ENCODE assay signal across 8 cellular contexts in genomic region chr17:56593741-56594527, GRCh38. TPM values are rescaled to one million over a fixed set of nuclear protein-coding genes. Genes with fewer than 3 reads are reported as not detected.
A peak's percentile ranks its signal among the peaks of the same experiment; 100 is the strongest.
DNase-seq lines count a peak whose midpoint lies in the region; ATAC-seq, FAIRE-seq and TF ChIP-seq lines count a peak whose summit lies in the region.

No MANE protein-coding gene starts in this region.

- peak overlapping the region in 1 of 2 donors; percentile 31 for H3K27ac Mint-ChIP-seq in T-cell

- H4K8ac ChIP-seq in IMR-90 (ENCODE audit: low read depth in 2 of 2, low read length in 2 of 2), result no peak overlapping the region; a peak in 1 of 4 replicates

- TF ChIP-seq RAD21 in IMR-90 (IDR thresholded peaks at IDR 0.05; ENCODE audit: low read length) (peak; percentile 4; the same call in 1 of the 2 replicates), K562 (CRISPR knock-in tag; conservative IDR thresholded peaks at IDR 0.05 in 1 of 2, IDR thresholded peaks at IDR 0.05 in 1 of 2) (no peak)

- peak overlapping the region; percentile 44 for H2BK5ac ChIP-seq in IMR-90 (ENCODE audit: low read depth, low read length, poor library complexity, severe bottlenecking)

- peaks cover 14 to 50% of the 10 kb centered on the region in 2 donors for H3K27me3 Mint-ChIP-seq in T-cell

- H4K5ac ChIP-seq in IMR-90 (ENCODE audit: low read depth, low read length), result no peak overlapping the region

- H4K91ac ChIP-seq in IMR-90 (ENCODE audit: insufficient read depth, low read depth, low read length), result peak overlapping the region; percentile 25; the same call in 1 of the 2 replicates

- H3K4me3 ChIP-seq in IMR-90 (ENCODE audit: insufficient read depth, low read depth, low read length), result peak overlapping the region; percentile 68
- H3K4me3 ChIP-seq in K562, result no peak overlapping the region
- peak overlapping the region; percentile 65 for H3K4me3 ChIP-seq in iPS-18c (ENCODE audit: insufficient read depth, low read depth, low read length)
- H3K4me3 ChIP-seq in sigmoid colon, result peak overlapping the region; percentile 19 to 58 (median 50)

- CTCF ChIA-PET in IMR-90 (lab: Yijun Ruan, JAX), result interaction anchor here (0.7 to 5.4 kb wide), 5 partner anchors 35 to 346 kb away, joined by 3 to 27 read pairs (median 3); no protein-coding TSS in a partner anchor
- CTCF ChIA-PET in T-cell (lab: Charles Lee), result interaction anchor here (0.7 to 2.8 kb wide), 9 partner anchors 9 to 186 kb away, joined by 3 to 18 read pairs (median 6); no protein-coding TSS in a partner anchor
- CTCF ChIA-PET in K562 (lab: Yijun Ruan, JAX; ENCODE audit: low intra/inter-chr PET ratio), result no interaction called here

- no peak for FAIRE-seq in K562 (lab: Jason Lieb, UNC)

- H3K4me1 ChIP-seq in IMR-90 (ENCODE audit: control insufficient read depth, insufficient read depth, low read length), result peaks cover 13% of the 10 kb centered on the region
- peaks cover 0 to 22% of the 10 kb centered on the region in 2 experiments; a peak in 2 of 5 replicates for H3K4me1 ChIP-seq in K562 (replicated peaks in 1 of 2; ENCODE audit: control insufficient read depth in 2 of 2, insufficient read depth in 2 of 2, low read length in 2 of 2)
- H3K4me1 ChIP-seq in sigmoid colon, result peaks cover 0 to 57% (median 49%) of the 10 kb centered on the region in 4 donors

- H2BK20ac ChIP-seq in IMR-90 (ENCODE audit: low read depth, low read length), result no peak overlapping the region

- WGBS in IMR-90 (ENCODE audit: extremely low coverage in 2 of 2, insufficient read length in 1 of 2), 2 experiments, result 0% methylated on average over 56 of the region's 91 CpGs; no CpG with 5 or more reads in 1 of the 2 experiments
- WGBS in K562 (ENCODE audit: insufficient coverage, low coverage, missing lambda C conversion rate), result 17% methylated on average over 42 of the region's 91 CpGs
- 1% methylated on average over 91 of the region's 91 CpGs for WGBS in sigmoid colon, 2 donors

- H4K20me1 ChIP-seq in IMR-90 (ENCODE audit: insufficient read depth, low read length) (no peaks in the 10 kb centered on the region), K562 (replicated peaks; ENCODE audit: control insufficient read depth, insufficient read depth, low read length) (no peaks in the 10 kb centered on the region; the same call in 1 of the 2 replicates)

- no peak overlapping the region for H2AK5ac ChIP-seq in IMR-90 (ENCODE audit: low read depth, low read length)

- H3K14ac ChIP-seq in IMR-90 (replicated peaks; ENCODE audit: low read depth, low read length), result no peak overlapping the region

- no peak overlapping the region for H2BK15ac ChIP-seq in IMR-90 (ENCODE audit: low read depth, low read length)

- no peak overlapping the region; the same call in 1 of the 2 replicates for H3K56ac ChIP-seq in IMR-90 (ENCODE audit: extremely low read depth, insufficient read depth, low read length)

- H3K9me3 ChIP-seq in IMR-90 (ENCODE audit: control insufficient read depth, insufficient read depth, low read length) (no peaks in the 10 kb centered on the region), K562 (replicated peaks; ENCODE audit: control insufficient read depth, insufficient read depth, low read depth, low read length) (no peaks in the 10 kb centered on the region), iPS-18c (ENCODE audit: control insufficient read depth, insufficient read depth, low read length) (no peaks in the 10 kb centered on the region), sigmoid colon (no peaks in the 10 kb centered on the region)

- H3K4me2 ChIP-seq in IMR-90 (ENCODE audit: low read depth, low read length) (peak overlapping the region; percentile 94), K562 (ENCODE audit: insufficient read depth, low read length) (no peak overlapping the region)

- H3K4me1 Mint-ChIP-seq in T-cell, result peaks cover 33 to 39% (median 36%) of the 10 kb centered on the region in 3 donors

- peak overlapping the region; percentile 32; the same call in 1 of the 2 replicates for H2BK120ac ChIP-seq in IMR-90 (ENCODE audit: low read depth, low read length)

- no TSS peak for BruUV-seq in IMR-90 (replicated peaks; lab: Mats Ljungman, UMichigan)
- BruUV-seq in K562 (replicated peaks; lab: Mats Ljungman, UMichigan), result no TSS peak

- peak overlapping the region; percentile 92 for H2AFZ ChIP-seq in IMR-90 (replicated peaks; ENCODE audit: low read length, poor library complexity)
- H2AFZ ChIP-seq in K562 (ENCODE audit: low read depth, low read length), result no peak overlapping the region

- TF ChIP-seq POLR2A in IMR-90 (IDR thresholded peaks at IDR 0.05; ENCODE audit: low read depth, low read length) (no peak), K562 (conservative IDR thresholded peaks at IDR 0.05) (no peak), sigmoid colon (IDR thresholded peaks at IDR 0.05) (no peak)

- H3K18ac ChIP-seq in IMR-90 (ENCODE audit: low read depth, low read length), result no peak overlapping the region

- ATAC-seq in IMR-90 (ENCODE audit: low read depth), result peak; percentile 73
- ATAC-seq in T-cell (replicated peaks in 1 of 4), result peak; percentile 27 to 47 (median 38)
- peak; percentile 44 for ATAC-seq in K562
- ATAC-seq in GM18858 (IDR thresholded peaks at IDR 0.05; ENCODE audit: unreplicated experiment), result no peak
- no peak for ATAC-seq in HG03571 (IDR thresholded peaks at IDR 0.05; ENCODE audit: unreplicated experiment)

- H3K4me3 Mint-ChIP-seq in T-cell, result peak overlapping the region; percentile 82 to 94 (median 83)

- H3K36me3 ChIP-seq in IMR-90 (ENCODE audit: control insufficient read depth, insufficient read depth, low read length) (no peaks in the 10 kb centered on the region), K562 (ENCODE audit: control insufficient read depth, insufficient read depth, low read length) (no peaks in the 10 kb centered on the region), sigmoid colon (no peaks in the 10 kb centered on the region)

- in situ Hi-C loops in G401 (cut with HindIII; ENCODE audit: low sequenced_read_pairs) (no loop called here), IMR-90 (cut with MboI; ENCODE audit: low sequenced_read_pairs) (loop anchor here (5.0 to 25.0 kb wide), 3 partner anchors 118 to 343 kb away; no protein-coding TSS in a partner anchor), K562 (cut with MboI) (loop anchor here (5.0 kb wide), 1 partner anchor 118 kb away; no protein-coding TSS in a partner anchor)

- H3K9ac ChIP-seq in IMR-90 (ENCODE audit: low read depth, low read length), result peak overlapping the region; percentile 76
- H3K9ac ChIP-seq in K562 (ENCODE audit: insufficient read depth in 1 of 2, low read depth in 2 of 2, low read length in 2 of 2), result no peak overlapping the region

- H3K4ac ChIP-seq in IMR-90 (ENCODE audit: low read depth, low read length), result peak overlapping the region; percentile 10

- 0 out of 4 replicates have a peak, but pooled peaks cover 0 to 10% of the 10 kb centered on the region in 2 experiments for H3K79me1 ChIP-seq in IMR-90 (ENCODE audit: low read depth in 1 of 2, low read length in 2 of 2)

- TF ChIP-seq CTCF in IMR-90 (conservative IDR thresholded peaks at IDR 0.05; ENCODE audit: low read depth, low read length) (no peak), K562 (IDR thresholded peaks at IDR 0.05 in 2 of 3, conservative IDR thresholded peaks at IDR 0.05 in 1 of 3; ENCODE audit: insufficient read depth in 2 of 3, low read depth in 1 of 3, low read length in 3 of 3) (no peak), sigmoid colon (IDR thresholded peaks at IDR 0.05) (no peak)

- intact Hi-C loops in IMR-90 (cut with micrococcal nuclease), result loop anchor here (1.0 to 10.0 kb wide), 7 partner anchors 85 to 749 kb away; partner anchors contain the start of genes C17orf67, COIL and DGKE
- intact Hi-C loops in K562 (cut with micrococcal nuclease), result loop anchor here (10.0 kb wide), 2 partner anchors 81 to 351 kb away; no protein-coding TSS in a partner anchor
- intact Hi-C loops in sigmoid colon (cut with DNase I), result loop anchor here (2.0 kb wide), 1 partner anchor 85 kb away; no protein-coding TSS in a partner anchor

- no peaks in the 10 kb centered on the region for H3K9me3 Mint-ChIP-seq in T-cell

- H3K9me1 ChIP-seq in IMR-90 (ENCODE audit: insufficient read depth, low read length) (0 out of 2 replicates have a peak, but pooled peaks cover under 1% of the 10 kb centered on the region), K562 (ENCODE audit: control insufficient read depth, insufficient read depth, low read length) (peaks cover 4% of the 10 kb centered on the region)

- DNase-seq in G401 (ENCODE audit: low spot score), result peak; percentile 37
- peak; percentile 71 for DNase-seq in IMR-90
- peak in 22 of 34 experiments; percentile 16 to 52 (median 36) for DNase-seq in T-cell
- no peak for DNase-seq in K562 (ENCODE audit: extremely low read depth in 1 of 4, low spot score in 3 of 4)
- peak; percentile 72 for DNase-seq in sigmoid colon

- peak overlapping the region; percentile 57 for H3K27ac ChIP-seq in IMR-90 (ENCODE audit: insufficient read depth, low read length)
- H3K27ac ChIP-seq in K562 (ENCODE audit: extremely low read depth, low read depth, low read length), result no peak overlapping the region
- peak overlapping the region in 3 of 4 donors; percentile 57 to 73 (median 67) for H3K27ac ChIP-seq in sigmoid colon

- TF ChIP-seq EP300 in K562 (IDR thresholded peaks at IDR 0.05; ENCODE audit: low read length), result no peak
- no peak for TF ChIP-seq EP300 in sigmoid colon (IDR thresholded peaks at IDR 0.05)

- no peaks in the 10 kb centered on the region for H3K36me3 Mint-ChIP-seq in T-cell

- dilution Hi-C loops in IMR-90 (cut with HindIII; ENCODE audit: low sequenced_read_pairs, unreplicated experiment), result no loop called here

- peak overlapping the region; percentile 50; the same call in 1 of the 2 replicates for H3K23ac ChIP-seq in IMR-90 (ENCODE audit: low read depth, low read length)

- H3K79me2 ChIP-seq in K562 (ENCODE audit: control insufficient read depth, insufficient read depth, low read length), result no peaks in the 10 kb centered on the region

- POLR2A ChIA-PET in IMR-90 (lab: Charles Lee; ENCODE audit: unreplicated experiment) (interaction anchor here (0.6 kb wide), 1 partner anchor 242 kb away, joined by 4 read pairs; no protein-coding TSS in a partner anchor), T-cell (lab: Charles Lee) (no interaction called here), K562 (lab: Yijun Ruan, JAX) (no interaction called here)

- H3K27me3 ChIP-seq in IMR-90 (ENCODE audit: control insufficient read depth, insufficient read depth, low read length), result peaks cover 21% of the 10 kb centered on the region
- peaks cover 22 to 30% of the 10 kb centered on the region in 2 experiments for H3K27me3 ChIP-seq in K562 (ENCODE audit: control insufficient read depth in 2 of 2, insufficient read depth in 2 of 2, low read length in 2 of 2)
- H3K27me3 ChIP-seq in sigmoid colon, result peaks cover 33 to 85% (median 59%) of the 10 kb centered on the region in 3 donors

- peak overlapping the region; percentile 11 for H2AK9ac ChIP-seq in IMR-90 (replicated peaks; ENCODE audit: low read depth, low read length, poor library complexity)

RNA-seq across cellular contexts. Expression of gene NOG, which starts 0.4 kb away (rescaled TPM):
- 0.85 and 2.3 TPM in 2 replicates for total RNA-seq in G401 (2014; rRNA removed; shearing (Covaris generic))
- 11.7 and 13.1 TPM in 2 replicates for total RNA-seq in IMR-90 (2012; rRNA removed)
- polyA plus RNA-seq in IMR-90 (2012; rRNA removed), result 13.1 and 16.3 TPM in 2 replicates
- polyA plus RNA-seq in IMR-90 (2012; cell fraction: cytosol; rRNA removed), result 13.5 and 24.3 TPM in 2 replicates
- polyA plus RNA-seq in IMR-90 (2012; cell fraction: nucleus; rRNA removed; ENCODE audit: low replicate concordance), result 4.8 and 13.7 TPM in 2 replicates
- 10 to 100 TPM in 4 of 5 donors, 1 to 10 TPM in 1; 9.2 to 82.3 (median 64.6) TPM for total RNA-seq in T-cell
- not detected in 2 replicates for total RNA-seq in K562 (2011; cell fraction: chromatin; rRNA removed; ENCODE audit: low replicate concordance)
- not detected in 2 replicates for total RNA-seq in K562 (2011; cell fraction: nucleolus; rRNA removed)
- total RNA-seq in K562 (2011; cell fraction: nucleoplasm; rRNA removed), result not detected in 2 replicates
- total RNA-seq in K562 (2014; rRNA removed), result not detected in 2 replicates
- total RNA-seq in K562 (2014; rRNA removed; fragmentation: Illumina TruSeq; extraction: Trizol), result not detected in 2 replicates
- total RNA-seq in K562 (2015; rRNA removed; fragmentation: Illumina TruSeq; extraction: Trizol), result not detected in 2 replicates
- not detected in 2 replicates for total RNA-seq in K562 (2021)
- polyA plus RNA-seq in K562 (2011; rRNA removed), result not detected in 2 replicates
- polyA plus RNA-seq in K562 (2011; cell fraction: cytosol; rRNA removed), result not detected in 2 replicates
- not detected in 2 replicates for polyA plus RNA-seq in K562 (2011; cell fraction: nucleus; rRNA removed)
- not detected in 2 replicates for polyA plus RNA-seq in K562 (2012)
- not detected in 2 replicates for polyA plus RNA-seq in K562 (2014; fragmentation: Illumina TruSeq; extraction: Trizol)
- polyA plus RNA-seq in K562 (2014; fragmentation: Nextera tagmentation; extraction: Ambion mirVana), result not detected
- polyA plus RNA-seq in K562 (2014; rRNA removed), result not detected in 2 replicates
- polyA minus RNA-seq in K562 (2011; rRNA and poly(A)+ RNA removed), result not detected in 2 replicates
- not detected in 2 replicates for polyA minus RNA-seq in K562 (2011; cell fraction: cytosol; rRNA and poly(A)+ RNA removed)
- polyA minus RNA-seq in K562 (2011; cell fraction: nucleus; rRNA and poly(A)+ RNA removed), result not detected in 2 replicates
- under 1 TPM in 2 of 4 donors, not detected in 2; 0.16 to 0.36 TPM for total RNA-seq in sigmoid colon
- polyA plus RNA-seq in sigmoid colon, result under 1 TPM in 1 of 3 donors, not detected in 2; 0.52 TPM

Comparison
In these comparisons a context has a peak if more than half of its experiments do, and no peak if none do; other contexts are left out.
1. DNase-seq: peak in G401 (single experiment), IMR-90 (single experiment), T-cell (22 of 34) and sigmoid colon (single experiment); none in K562 (0 of 4).
2. ATAC-seq: peak in IMR-90 (single experiment), T-cell (4 of 4) and K562 (single experiment); none in GM18858 (single experiment) and HG03571 (single experiment).